Comparison of ENCODE assay signal across 8 cellular contexts in the genomic region with DNA sequence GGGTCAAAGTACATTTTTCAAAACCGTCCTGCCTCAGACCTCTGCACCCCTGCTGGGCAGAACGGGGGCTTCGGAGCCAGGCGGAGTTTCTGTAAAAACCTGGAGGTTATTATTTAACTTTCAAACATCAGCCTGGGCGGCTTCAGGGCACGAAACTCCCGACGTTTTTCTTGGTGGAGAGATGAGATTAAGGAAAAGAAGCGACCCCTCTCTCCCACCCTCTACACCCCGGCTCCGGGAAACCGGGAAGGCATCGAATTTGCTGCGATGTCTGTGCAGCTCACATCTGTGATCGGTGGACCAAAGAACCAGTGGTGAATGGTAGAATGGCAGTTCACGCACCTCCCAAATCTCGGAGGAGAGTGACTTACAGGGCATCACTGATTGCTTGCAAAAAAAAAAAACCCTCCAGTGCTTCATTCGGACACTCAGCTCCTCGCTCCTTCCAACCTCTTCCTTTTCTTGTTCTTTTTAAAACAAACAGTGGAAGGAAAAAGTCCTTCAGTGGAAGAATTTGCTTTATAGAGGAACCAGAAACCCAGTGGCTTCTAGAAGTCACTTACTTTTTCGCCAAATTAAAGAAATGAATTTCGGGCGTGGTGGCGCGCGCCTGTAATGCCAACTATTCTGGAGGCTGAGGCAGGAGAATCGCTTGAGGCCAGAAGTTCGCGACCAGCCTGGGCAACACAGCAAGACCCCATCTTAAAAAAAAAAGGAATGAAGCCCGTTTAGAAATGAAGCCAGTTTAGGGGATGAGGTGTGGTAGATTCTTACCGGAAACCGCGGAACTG. TPM values are rescaled to one million over a fixed set of nuclear protein-coding genes. Genes with fewer than 3 reads are reported as not detected.
DNase-seq lines count a peak whose midpoint lies in the region; ATAC-seq and TF ChIP-seq lines count a peak whose summit lies in the region.

No MANE protein-coding gene starts in this region.

- DNase-seq in NCI-H2196 (lab: John Stamatoyannopoulos, UW; ENCODE audit: unreplicated experiment) (peak; percentile 11), NCI-H2196 treated with DMSO at 0.1 percent for 48 hours (lab: John Stamatoyannopoulos, UW; ENCODE audit: unreplicated experiment) (no peak), astrocyte of the cerebellum (ENCODE audit: low read depth) (no peak), sigmoid colon (peak; percentile 24), NCI-H2081 (lab: John Stamatoyannopoulos, UW) (no peak)

- H3K27ac ChIP-seq in OCI-LY1 (ENCODE audit: low read depth, low read length, poor library complexity, severe bottlenecking): peak overlapping the region; percentile 81
- H3K27ac ChIP-seq in sigmoid colon: peak overlapping the region; percentile 94 to 97 (median 95)

- no peak for TF ChIP-seq POLR2A in sigmoid colon (IDR thresholded peaks at IDR 0.05)

- TF ChIP-seq EP300 in sigmoid colon (IDR thresholded peaks at IDR 0.05): no peak

- in situ Hi-C loops in astrocyte of the cerebellum (cut with HindIII; ENCODE audit: low sequenced_read_pairs): no loop called here

- no peaks in the 10 kb centered on the region for H3K9me3 ChIP-seq in OCI-LY1 (ENCODE audit: low read length)
- no peaks in the 10 kb centered on the region for H3K9me3 ChIP-seq in sigmoid colon

- TF ChIP-seq CTCF in OCI-LY1 (IDR thresholded peaks at IDR 0.05; ENCODE audit: low read length) (peak; percentile 20; the same call in 1 of the 2 replicates), astrocyte of the cerebellum (IDR thresholded peaks at IDR 0.05; ENCODE audit: low read depth, low read length, missing control alignments) (peak; percentile 7), sigmoid colon (IDR thresholded peaks at IDR 0.05) (peak; percentile 10 to 39 (median 26))

- H3K27me3 ChIP-seq in OCI-LY1 (ENCODE audit: insufficient read depth, low read length): no peaks in the 10 kb centered on the region
- H3K27me3 ChIP-seq in sigmoid colon: no peaks in the 10 kb centered on the region

- intact Hi-C loops in sigmoid colon (cut with DNase I): loop anchor here (2.0 to 5.0 kb wide), 2 partner anchors 42 to 137 kb away; partner anchors contain the start of genes MED18 and RCC1

- peak; percentile 11 for ATAC-seq in HG02759 (IDR thresholded peaks at IDR 0.05; ENCODE audit: unreplicated experiment)

- H3K4me1 ChIP-seq in OCI-LY1 (ENCODE audit: insufficient read depth, low read length, severe bottlenecking) (peaks cover 32% of the 10 kb centered on the region), sigmoid colon (peaks cover 0 to 40% (median 20%) of the 10 kb centered on the region in 4 donors)

- H3K4me3 ChIP-seq in OCI-LY1 (ENCODE audit: low read depth, low read length, poor library complexity, severe bottlenecking): peak overlapping the region; percentile 81
- peak overlapping the region; percentile 91 for H3K4me3 ChIP-seq in astrocyte of the cerebellum (ENCODE audit: low read depth, low read length)
- peak overlapping the region; percentile 81 for H3K4me3 ChIP-seq in iPS-11a (ENCODE audit: low read depth, low read length)
- peak overlapping the region; percentile 74 to 86 (median 77) for H3K4me3 ChIP-seq in sigmoid colon

- H2AFZ ChIP-seq in OCI-LY1 (ENCODE audit: low read length): no peak overlapping the region

- H3K9ac ChIP-seq in OCI-LY1 (ENCODE audit: low read length): peak overlapping the region; percentile 91

- peak overlapping the region; percentile 80 for H3K4me2 ChIP-seq in OCI-LY1 (ENCODE audit: low read length)

- H3K36me3 ChIP-seq in OCI-LY1 (ENCODE audit: insufficient read depth, low read length) (no peaks in the 10 kb centered on the region), sigmoid colon (no peaks in the 10 kb centered on the region)

- H3F3A ChIP-seq in OCI-LY1 (ENCODE audit: insufficient read depth, low read length): no peaks in the 10 kb centered on the region

- H4K20me1 ChIP-seq in OCI-LY1 (ENCODE audit: insufficient read depth, low read length): no peaks in the 10 kb centered on the region

- H3K79me2 ChIP-seq in OCI-LY1 (ENCODE audit: insufficient read depth, low read length): peaks cover 20% of the 10 kb centered on the region

- no peaks in the 10 kb centered on the region for H3K9me2 ChIP-seq in OCI-LY1 (ENCODE audit: low read depth, low read length)

- WGBS in sigmoid colon, 2 donors: 24 to 32% methylated on average over 32 of the region's 32 CpGs

RNA-seq across cellular contexts. Expression of gene PHACTR4, which starts 0.9 kb away (rescaled TPM):
- total RNA-seq in sigmoid colon: 10 to 100 TPM; 35.2 to 57.4 (median 38.4) TPM
- 10 to 100 TPM; 21.6 to 31.9 (median 24.4) TPM for polyA plus RNA-seq in sigmoid colon

RNA-seq across cellular contexts. Expression of gene MED18, which starts 41.6 kb away (rescaled TPM):
- total RNA-seq in sigmoid colon: 10 to 100 TPM in 3 of 4 donors, 1 to 10 TPM in 1; 5.2 to 21.6 (median 12.7) TPM
- polyA plus RNA-seq in sigmoid colon: 10 to 100 TPM; 16.2 to 31.8 (median 31.0) TPM

Comparison
In these comparisons a context has a peak if more than half of its experiments do, and no peak if none do; other contexts are left out.
1. DNase-seq: peak in NCI-H2196 (single experiment) and sigmoid colon (single experiment); none in NCI-H2196 treated with DMSO at 0.1 percent for 48 hours (single experiment), astrocyte of the cerebellum (single experiment) and NCI-H2081 (0 of 2).
2. Peak in every context shown above with its lines, with median percentiles within 50 percentile points of each other: H3K4me3 ChIP-seq and CTCF ChIP-seq.